In genomic region chr14:24816929-24817637, GRCh38 we compare ENCODE assay signal across 13 cellular contexts.
A peak's percentile ranks its signal among the peaks of the same experiment; 100 is the strongest.
DNase-seq lines count a peak whose midpoint lies in the region; ATAC-seq, FAIRE-seq and TF ChIP-seq lines count a peak whose summit lies in the region.
"Had no signal": no experiment of that assay in that cellular context is flagged by ENCODE, and none has a peak within 500 bp of the region (broad histone marks: within the 10 kb centered on the region; RNA-seq: fewer than 3 reads in every experiment).

No MANE protein-coding gene starts in this region.

- no peaks in the 10 kb centered on the region for H3K9me3 ChIP-seq in duodenal mucosa (ENCODE audit: control insufficient read depth in 1 of 2, low read length in 2 of 2)
- no peaks in the 10 kb centered on the region for H3K9me3 ChIP-seq in prostate gland
- H3K9me3 ChIP-seq in left lung = no peaks in the 10 kb centered on the region
- H3K9me3 ChIP-seq: neutrophil had no signal

- no peaks in the 10 kb centered on the region for H3K36me3 ChIP-seq in duodenal mucosa (ENCODE audit: control insufficient read depth in 1 of 2, insufficient read depth in 2 of 2, low read length in 2 of 2)
- H3K36me3 ChIP-seq in prostate gland = no peaks in the 10 kb centered on the region
- no peaks in the 10 kb centered on the region for H3K36me3 ChIP-seq in left lung
- H3K36me3 ChIP-seq: neutrophil had no signal

- H3K4me3 ChIP-seq in duodenal mucosa (ENCODE audit: low read depth in 1 of 2, low read length in 2 of 2) (peak overlapping the region; percentile 44 to 55), prostate gland (no peak overlapping the region), left lung (no peak overlapping the region)

- H3K4me1 ChIP-seq in duodenal mucosa (ENCODE audit: control insufficient read depth in 1 of 2, insufficient read depth in 2 of 2, low read length in 2 of 2) = peaks cover 69 to 75% of the 10 kb centered on the region in 2 donors
- H3K4me1 ChIP-seq in prostate gland (replicated peaks) = peaks cover 27% of the 10 kb centered on the region
- peaks cover 0 to 4% of the 10 kb centered on the region in 2 donors for H3K4me1 ChIP-seq in left lung

- no peak overlapping the region for H3K9ac ChIP-seq in duodenal mucosa (ENCODE audit: low read depth in 1 of 2, low read length in 2 of 2)

- intact Hi-C loops in left colon (cut with DNase I, micrococcal nuclease) (no loop called here), prostate gland (cut with DNase I) (loop anchor here (5.0 kb wide), 1 partner anchor 225 kb away; no protein-coding TSS in a partner anchor), left lung (cut with DNase I) (loop anchor here in 1 of 2 donors (5.0 kb wide), 1 partner anchor 215 kb away; no protein-coding TSS in a partner anchor), posterior vena cava (cut with DNase I) (loop anchor here (10.0 kb wide), 2 partner anchors 158 to 228 kb away; no protein-coding TSS in a partner anchor)

- ATAC-seq in left colon (peak; percentile 78), left lung (no peak)

- DNase-seq in LoVo (ENCODE audit: low spot score) = peak; percentile 77
- DNase-seq in left colon = peak; percentile 78 to 87
- no peak for DNase-seq in prostate gland (ENCODE audit: low spot score)
- no peak for DNase-seq in stimulated activated CD4-positive, alpha-beta T cell treated with anti-CD3 and anti-CD28 coated beads, Interleukin-4, amount 100 ng/mL, for 24 hours
- no peak for DNase-seq in left lung
- DNase-seq in posterior vena cava (ENCODE audit: low spot score) = no peak
- no peak for DNase-seq in D721Med (ENCODE audit: insufficient read length, low spot score)
- DNase-seq: activated naive CD8-positive, alpha-beta T cell treated with anti-CD3 and anti-CD28 coated beads, Interleukin-2, amount 10 ng/mL, durations not matched to agents 7 days and 5 days; Karpas-422; SHP77 treated with DMSO at 0.1 percent for 48 hours; stimulated activated CD4-positive, alpha-beta T cell treated with anti-CD3 and anti-CD28 coated beads, Interleukin-2, amount 100 ng/mL, for 48 hours had no signal

- TF ChIP-seq CTCF in prostate gland (IDR thresholded peaks at IDR 0.05) (no peak), left lung (IDR thresholded peaks at IDR 0.05) (no peak), D721Med (IDR thresholded peaks at IDR 0.05; ENCODE audit: insufficient read depth, missing control alignments) (no peak)

- TF ChIP-seq POLR2A in prostate gland (IDR thresholded peaks at IDR 0.05) = no peak

- no peak for FAIRE-seq in D721Med (lab: Jason Lieb, UNC)

- 45% methylated on average over 8 of the region's 8 CpGs for WGBS in prostate gland

- H3K27ac ChIP-seq in duodenal mucosa (ENCODE audit: low read depth, low read length) (peak overlapping the region; percentile 1), prostate gland (peak overlapping the region; percentile 46 to 56), left lung (no peak overlapping the region)
- H3K27ac ChIP-seq: neutrophil had no signal

- no peaks in the 10 kb centered on the region for H3K27me3 ChIP-seq in duodenal mucosa (ENCODE audit: control insufficient read depth in 1 of 2, insufficient read depth in 2 of 2, low read length in 2 of 2)
- H3K27me3 ChIP-seq in prostate gland (replicated peaks; ENCODE audit: insufficient read depth) = no peaks in the 10 kb centered on the region
- H3K27me3 ChIP-seq in left lung = no peaks in the 10 kb centered on the region

Comparison
In these comparisons a context has a peak if more than half of its experiments do, and no peak if none do; other contexts are left out.
1. DNase-seq: peak in LoVo (single experiment) and left colon (2 of 2); none in prostate gland (single experiment), stimulated activated CD4-positive, alpha-beta T cell treated with anti-CD3 and anti-CD28 coated beads, Interleukin-4, amount 100 ng/mL, for 24 hours (single experiment), left lung (0 of 2), posterior vena cava (single experiment) and D721Med (single experiment).
2. H3K27ac ChIP-seq: peak in duodenal mucosa (single experiment) and prostate gland (2 of 2); none in left lung (0 of 2).
3. H3K4me3 ChIP-seq: peak in duodenal mucosa (2 of 2); none in prostate gland (0 of 2) and left lung (0 of 2).
4. intact Hi-C loops: an anchor here in prostate gland (5.0 kb wide) and posterior vena cava (10.0 kb wide); none called in left colon.